1 cellular context compared by ENCODE assay signal in the genomic region with DNA sequence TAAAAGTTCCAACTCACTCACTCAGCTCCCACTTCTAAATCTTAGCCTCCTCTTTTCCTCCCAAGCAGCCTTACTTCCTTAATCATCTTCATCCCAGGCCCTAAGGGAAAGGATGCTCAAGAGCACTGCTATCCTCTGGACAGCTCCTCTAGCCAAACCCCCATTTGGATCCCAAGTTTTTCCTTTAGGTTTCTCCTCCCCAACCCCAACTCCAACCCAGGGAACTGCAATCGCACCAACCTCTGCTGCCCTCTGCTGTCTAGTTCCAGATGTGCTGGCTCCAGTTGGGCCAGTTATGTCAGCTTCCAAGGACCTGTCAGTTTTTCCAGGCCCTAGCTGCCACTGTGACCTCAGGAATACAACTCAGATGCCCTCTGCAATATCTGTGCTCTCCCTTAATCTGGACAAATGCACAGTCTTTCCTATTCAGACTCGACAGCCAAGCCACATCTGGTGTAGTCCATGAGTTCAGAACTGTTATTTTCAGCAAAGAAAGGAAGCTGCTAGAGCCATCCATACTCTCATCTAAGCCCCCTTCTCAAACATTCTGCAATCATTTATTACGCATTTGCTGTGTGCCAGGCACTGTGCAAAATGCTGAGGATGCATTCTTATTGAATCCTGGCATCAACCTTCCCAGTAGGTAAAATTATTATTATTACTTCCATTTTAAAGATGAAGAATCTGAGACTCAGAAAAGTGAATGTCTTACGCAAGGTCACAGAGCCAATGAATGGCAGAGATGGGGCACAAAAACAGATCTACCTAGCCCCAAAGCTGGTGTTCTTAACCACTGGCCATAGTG.
A peak's percentile ranks its signal among the peaks of the same experiment; 100 is the strongest.
TF ChIP-seq lines count a peak whose summit lies in the region.

No MANE protein-coding gene starts in this region.

TF ChIP-seq in HCT116, 20 proteins besides CTCF, POLR2A, EP300 and RAD21 (continued from another document):
- TF ChIP-seq, protein P1, sequence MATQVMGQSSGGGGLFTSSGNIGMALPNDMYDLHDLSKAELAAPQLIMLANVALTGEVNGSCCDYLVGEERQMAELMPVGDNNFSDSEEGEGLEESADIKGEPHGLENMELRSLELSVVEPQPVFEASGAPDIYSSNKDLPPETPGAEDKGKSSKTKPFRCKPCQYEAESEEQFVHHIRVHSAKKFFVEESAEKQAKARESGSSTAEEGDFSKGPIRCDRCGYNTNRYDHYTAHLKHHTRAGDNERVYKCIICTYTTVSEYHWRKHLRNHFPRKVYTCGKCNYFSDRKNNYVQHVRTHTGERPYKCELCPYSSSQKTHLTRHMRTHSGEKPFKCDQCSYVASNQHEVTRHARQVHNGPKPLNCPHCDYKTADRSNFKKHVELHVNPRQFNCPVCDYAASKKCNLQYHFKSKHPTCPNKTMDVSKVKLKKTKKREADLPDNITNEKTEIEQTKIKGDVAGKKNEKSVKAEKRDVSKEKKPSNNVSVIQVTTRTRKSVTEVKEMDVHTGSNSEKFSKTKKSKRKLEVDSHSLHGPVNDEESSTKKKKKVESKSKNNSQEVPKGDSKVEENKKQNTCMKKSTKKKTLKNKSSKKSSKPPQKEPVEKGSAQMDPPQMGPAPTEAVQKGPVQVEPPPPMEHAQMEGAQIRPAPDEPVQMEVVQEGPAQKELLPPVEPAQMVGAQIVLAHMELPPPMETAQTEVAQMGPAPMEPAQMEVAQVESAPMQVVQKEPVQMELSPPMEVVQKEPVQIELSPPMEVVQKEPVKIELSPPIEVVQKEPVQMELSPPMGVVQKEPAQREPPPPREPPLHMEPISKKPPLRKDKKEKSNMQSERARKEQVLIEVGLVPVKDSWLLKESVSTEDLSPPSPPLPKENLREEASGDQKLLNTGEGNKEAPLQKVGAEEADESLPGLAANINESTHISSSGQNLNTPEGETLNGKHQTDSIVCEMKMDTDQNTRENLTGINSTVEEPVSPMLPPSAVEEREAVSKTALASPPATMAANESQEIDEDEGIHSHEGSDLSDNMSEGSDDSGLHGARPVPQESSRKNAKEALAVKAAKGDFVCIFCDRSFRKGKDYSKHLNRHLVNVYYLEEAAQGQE (IDR thresholded peaks at IDR 0.05; ENCODE audit: low read depth), result peak; percentile 52
